Comparison of ENCODE assay signal across 1 cellular context in genomic region chr2:74119912-74120825, GRCh38.
TF ChIP-seq lines count a peak whose summit lies in the region.

No MANE protein-coding gene starts in this region.

TF ChIP-seq in HepG2, 621 proteins besides CTCF, POLR2A, EP300 and RAD21 (continued from another document and continues in another):
- TF ChIP-seq ZNF318 (CRISPR knock-in tag; IDR thresholded peaks at IDR 0.05) (no peak), ZSCAN30 (CRISPR knock-in tag; IDR thresholded peaks at IDR 0.05) (no peak), ZNF674 (CRISPR knock-in tag; IDR thresholded peaks at IDR 0.05; ENCODE audit: low read depth) (no peak), ZNF784 (CRISPR knock-in tag; IDR thresholded peaks at IDR 0.05; ENCODE audit: borderline replicate concordance) (peak; percentile 98), REL (CRISPR knock-in tag; conservative IDR thresholded peaks at IDR 0.05) (peak; percentile 82), ZNF407 (CRISPR knock-in tag; IDR thresholded peaks at IDR 0.05; ENCODE audit: not compliant biosample characterization) (peak; percentile 97), KLF9 (CRISPR knock-in tag; IDR thresholded peaks at IDR 0.05; ENCODE audit: low read depth) (peak; percentile 92; the same call in 1 of the 2 replicates), MEIS1 (CRISPR knock-in tag; IDR thresholded peaks at IDR 0.05; ENCODE audit: borderline replicate concordance) (no peak), ZNF33A (CRISPR knock-in tag; IDR thresholded peaks at IDR 0.05; ENCODE audit: borderline replicate concordance) (no peak; the same call in 1 of the 2 replicates), ZNF800 (CRISPR knock-in tag; IDR thresholded peaks at IDR 0.05) (no peak), ELF4 (CRISPR knock-in tag; IDR thresholded peaks at IDR 0.05; ENCODE audit: borderline replicate concordance) (no peak; the same call in 1 of the 2 replicates), NR0B2 (CRISPR knock-in tag; IDR thresholded peaks at IDR 0.05) (0 out of 2 replicates have a peak, but pooled peaks have one; percentile 20), AKNA (CRISPR knock-in tag; IDR thresholded peaks at IDR 0.05; ENCODE audit: borderline replicate concordance) (no peak), ZNF766 (CRISPR knock-in tag; IDR thresholded peaks at IDR 0.05; ENCODE audit: borderline replicate concordance) (peak; percentile 88), NFKBIZ (CRISPR knock-in tag; IDR thresholded peaks at IDR 0.05) (peak; percentile 37; the same call in 1 of the 2 replicates), GPBP1L1 (CRISPR knock-in tag; IDR thresholded peaks at IDR 0.05) (no peak), CSRNP2 (CRISPR knock-in tag; conservative IDR thresholded peaks at IDR 0.05; ENCODE audit: low read depth) (no peak), ZNF337 (CRISPR knock-in tag; IDR thresholded peaks at IDR 0.05; ENCODE audit: borderline replicate concordance, low read depth) (peak; percentile 88), ZNF570 (CRISPR knock-in tag; IDR thresholded peaks at IDR 0.05; ENCODE audit: borderline replicate concordance) (no peak), ZNF572 (CRISPR knock-in tag; IDR thresholded peaks at IDR 0.05) (peak; percentile 99)
